ENCODE assay signal across 8 cellular contexts in the genomic region with DNA sequence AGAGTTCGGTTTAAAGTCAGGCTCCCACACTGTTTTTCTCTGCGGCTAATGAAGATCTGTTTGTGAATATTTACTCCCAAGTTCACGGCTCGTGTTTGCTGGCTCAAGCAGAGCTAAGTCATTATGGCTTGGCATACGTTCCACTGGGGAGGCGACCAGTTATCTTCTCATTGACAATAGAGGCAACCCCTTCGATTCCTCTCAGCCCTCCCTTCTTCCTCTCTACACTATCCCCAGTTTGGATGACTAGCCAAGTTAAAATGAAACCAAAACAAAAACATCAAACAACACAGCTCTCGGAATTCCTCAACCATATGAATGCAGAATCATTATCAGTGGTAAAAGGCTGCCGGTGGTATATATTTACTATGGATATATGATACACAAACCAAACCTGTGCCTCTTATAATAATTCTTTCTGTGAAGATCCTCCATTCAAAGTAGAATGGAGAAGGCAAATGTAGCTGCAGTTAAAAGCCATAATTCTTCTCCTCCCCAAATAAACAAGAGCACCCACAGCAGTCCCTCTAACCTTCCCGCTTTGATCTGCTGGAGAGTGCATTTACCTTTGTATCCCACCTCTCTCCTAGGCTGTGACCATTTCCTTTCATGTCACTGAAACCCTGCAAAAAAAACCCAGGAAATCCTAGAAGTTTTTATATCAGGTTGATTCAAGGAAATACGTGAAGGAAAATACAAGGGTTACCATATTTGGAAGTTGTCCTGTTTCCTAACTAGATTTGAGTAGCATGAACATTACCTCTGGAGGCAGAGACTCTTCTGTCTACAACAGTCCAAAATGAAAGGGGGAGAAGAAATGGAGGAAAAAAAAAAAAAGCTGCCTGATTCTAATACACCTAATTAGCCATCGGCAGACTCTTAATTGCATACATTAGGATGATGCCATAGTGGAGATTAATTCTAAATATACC.
DNase-seq lines count a peak whose midpoint lies in the region; ATAC-seq lines count a peak whose summit lies in the region.

No MANE protein-coding gene starts in this region.

- no peaks in the 10 kb centered on the region for H3K9me3 Mint-ChIP-seq in activated naive CD4-positive, alpha-beta T cell treated with anti-CD3 and anti-CD28 coated beads, Interleukin-2, amount 50 U/mL, for 24 hours
- H3K9me3 Mint-ChIP-seq in activated naive CD4-positive, alpha-beta T cell treated with anti-CD3 and anti-CD28 coated beads, Interleukin-2, amount 10 ng/mL, durations not matched to agents 7 days and 5 days: peaks cover 3% of the 10 kb centered on the region

- peak overlapping the region; percentile 54 for H3K27ac ChIP-seq in skeletal muscle tissue (ENCODE audit: low read depth, low read length)

- no peaks in the 10 kb centered on the region for H3K36me3 ChIP-seq in skeletal muscle tissue (ENCODE audit: control insufficient read depth in 3 of 3, insufficient read depth in 3 of 3, low read length in 3 of 3)

- peak overlapping the region; percentile 57 to 84 (median 71) for H3K4me3 ChIP-seq in skeletal muscle tissue (ENCODE audit: low read length in 3 of 3)

- H3K4me3 Mint-ChIP-seq in activated naive CD4-positive, alpha-beta T cell treated with anti-CD3 and anti-CD28 coated beads, Interleukin-2, amount 50 U/mL, for 24 hours: peak overlapping the region; percentile 11
- H3K4me3 Mint-ChIP-seq in activated naive CD4-positive, alpha-beta T cell treated with anti-CD3 and anti-CD28 coated beads, Interleukin-2, amount 10 ng/mL, durations not matched to agents 7 days and 5 days: no peak overlapping the region

- no peaks in the 10 kb centered on the region for H3K9me3 ChIP-seq in skeletal muscle tissue (ENCODE audit: control insufficient read depth in 3 of 3, low read length in 3 of 3)

- H3K4me1 ChIP-seq in skeletal muscle tissue (ENCODE audit: control insufficient read depth in 3 of 3, insufficient read depth in 3 of 3, low read length in 3 of 3): peaks cover 0 to 6% (median 6%) of the 10 kb centered on the region in 3 donors

- DNase-seq in activated naive CD4-positive, alpha-beta T cell treated with anti-CD3 and anti-CD28 coated beads, Interleukin-2, amount 10 ng/mL, durations not matched to agents 7 days and 5 days: no peak
- DNase-seq in RPMI7951 (ENCODE audit: low read depth) (peak; percentile 32), glomerular visceral epithelial cell (ENCODE audit: extremely low spot score) (peak; percentile 8), ureter (ENCODE audit: low spot score) (no peak), NCI-H1436 (lab: John Stamatoyannopoulos, UW) (no peak)

- H3K36me3 Mint-ChIP-seq in activated naive CD4-positive, alpha-beta T cell treated with anti-CD3 and anti-CD28 coated beads, Interleukin-2, amount 50 U/mL, for 24 hours: no peaks in the 10 kb centered on the region
- no peaks in the 10 kb centered on the region for H3K36me3 Mint-ChIP-seq in activated naive CD4-positive, alpha-beta T cell treated with anti-CD3 and anti-CD28 coated beads, Interleukin-2, amount 10 ng/mL, durations not matched to agents 7 days and 5 days

- H3K4me1 Mint-ChIP-seq in activated naive CD4-positive, alpha-beta T cell treated with anti-CD3 and anti-CD28 coated beads, Interleukin-2, amount 50 U/mL, for 24 hours: no peaks in the 10 kb centered on the region
- no peaks in the 10 kb centered on the region for H3K4me1 Mint-ChIP-seq in activated naive CD4-positive, alpha-beta T cell treated with anti-CD3 and anti-CD28 coated beads, Interleukin-2, amount 10 ng/mL, durations not matched to agents 7 days and 5 days

- peak; percentile 48 for ATAC-seq in HG03108 (IDR thresholded peaks at IDR 0.05; ENCODE audit: unreplicated experiment)

- peak overlapping the region; percentile 59 to 72 (median 68) for H3K9ac ChIP-seq in skeletal muscle tissue (ENCODE audit: low read depth in 1 of 3, low read length in 3 of 3)

- H3K27ac Mint-ChIP-seq in activated naive CD4-positive, alpha-beta T cell treated with anti-CD3 and anti-CD28 coated beads, Interleukin-2, amount 50 U/mL, for 24 hours: no peak overlapping the region
- no peak overlapping the region for H3K27ac Mint-ChIP-seq in activated naive CD4-positive, alpha-beta T cell treated with anti-CD3 and anti-CD28 coated beads, Interleukin-2, amount 10 ng/mL, durations not matched to agents 7 days and 5 days

- H3K27me3 Mint-ChIP-seq in activated naive CD4-positive, alpha-beta T cell treated with anti-CD3 and anti-CD28 coated beads, Interleukin-2, amount 50 U/mL, for 24 hours: no peaks in the 10 kb centered on the region
- H3K27me3 Mint-ChIP-seq in activated naive CD4-positive, alpha-beta T cell treated with anti-CD3 and anti-CD28 coated beads, Interleukin-2, amount 10 ng/mL, durations not matched to agents 7 days and 5 days: no peaks in the 10 kb centered on the region

- no peaks in the 10 kb centered on the region for H3K27me3 ChIP-seq in skeletal muscle tissue (ENCODE audit: control insufficient read depth in 3 of 3, insufficient read depth in 3 of 3, low read length in 3 of 3)

- CTCF ChIA-PET in activated naive CD4-positive, alpha-beta T cell treated with anti-CD3 and anti-CD28 coated beads, Interleukin-2, amount 10 ng/mL, durations not matched to agents 7 days and 5 days (lab: Charles Lee): no interaction called here

Comparison
In these comparisons a context has a peak if more than half of its experiments do, and no peak if none do; other contexts are left out.
1. DNase-seq: peak in RPMI7951 (single experiment) and glomerular visceral epithelial cell (single experiment); none in activated naive CD4-positive, alpha-beta T cell treated with anti-CD3 and anti-CD28 coated beads, Interleukin-2, amount 10 ng/mL, durations not matched to agents 7 days and 5 days (single experiment), ureter (single experiment) and NCI-H1436 (single experiment).